In genomic region chr15:100728371-100729201, GRCh38 we compare ENCODE assay signal across 22 cellular contexts.
A peak's percentile ranks its signal among the peaks of the same experiment; 100 is the strongest.
DNase-seq lines count a peak whose midpoint lies in the region; ATAC-seq and TF ChIP-seq lines count a peak whose summit lies in the region.
"Had no signal": no experiment of that assay in that cellular context is flagged by ENCODE, and none has a peak within 500 bp of the region (broad histone marks: within the 10 kb centered on the region; RNA-seq: fewer than 3 reads in every experiment).

No MANE protein-coding gene starts in this region.

- peak overlapping the region; percentile 100 for H3K27ac ChIP-seq in RWPE2 (ENCODE audit: poor library complexity, severe bottlenecking)
- H3K27ac ChIP-seq: parathyroid adenoma, right lobe of liver, suprapubic skin had no signal

- H3K4me1 ChIP-seq in BE2C (no peaks in the 10 kb centered on the region), RWPE2 (ENCODE audit: insufficient read depth, poor library complexity, severe bottlenecking) (peaks cover 40% of the 10 kb centered on the region)
- H3K4me1 ChIP-seq: parathyroid adenoma, right lobe of liver had no signal

- in situ Hi-C loops in GM13976 (cut with MboI; ENCODE audit: low sequenced_read_pairs, unreplicated experiment), result no loop called here

- TF ChIP-seq CTCF in BE2C (IDR thresholded peaks at IDR 0.05; ENCODE audit: low read depth, low read length), result peak; percentile 43
- no peak for TF ChIP-seq CTCF in GM13976 (IDR thresholded peaks at IDR 0.05; ENCODE audit: borderline replicate concordance, control extremely low read depth, extremely low read depth, insufficient read depth, missing control alignments)
- no peak for TF ChIP-seq CTCF in RWPE2 (IDR thresholded peaks at IDR 0.05; ENCODE audit: poor library complexity, severe bottlenecking)

- ATAC-seq in RWPE2 (ENCODE audit: low read depth), result no peak
- ATAC-seq in left lobe of liver, result no peak
- no peak for ATAC-seq in GM21717 (IDR thresholded peaks at IDR 0.05; ENCODE audit: unreplicated experiment)
- ATAC-seq: activated T-cell treated with anti-CD3 and anti-CD28 coated beads, Interleukin-2, amount 50 U/mL, for 72 hours; esophagus mucosa; naive thymus-derived CD8-positive, alpha-beta T cell; right lobe of liver had no signal

- no peak overlapping the region for H3K4me3 ChIP-seq in BE2C (ENCODE audit: low read depth, low read length)
- no peak overlapping the region for H3K4me3 ChIP-seq in RWPE2 (ENCODE audit: severe bottlenecking)
- H3K4me3 ChIP-seq: MG63, right lobe of liver, suprapubic skin had no signal

- DNase-seq in BE2C (peak; percentile 55), GM13976 (ENCODE audit: low spot score) (peak; percentile 6), RWPE2 (ENCODE audit: low spot score) (peak; percentile 67), left lobe of liver (ENCODE audit: low spot score) (peak; percentile 37), NOMO-1 treated with dmso at 0.1 percent for 144 hours (lab: John Stamatoyannopoulos, UW; ENCODE audit: unreplicated experiment) (no peak)
- DNase-seq in stimulated activated CD4-positive, alpha-beta T cell treated with anti-CD3 and anti-CD28 coated beads, Interleukin-4, amount 100 ng/mL, for 4 hours, result no peak
- DNase-seq: activated naive CD4-positive, alpha-beta T cell treated with anti-CD3 and anti-CD28 coated beads, Interleukin-2, amount 50 U/mL, for 16 hours; activated T-cell treated with anti-CD3 and anti-CD28 coated beads, Interleukin-2, amount 50 U/mL, for 72 hours; cerebellar nuclear complex; effector CD4-positive, alpha-beta T cell; mesenchymal stem cell; MG63; naive thymus-derived CD8-positive, alpha-beta T cell; NCI-H1694; NCI-H345; right lobe of liver; RPMI8226; stimulated activated CD4-positive, alpha-beta T cell treated with anti-CD3 and anti-CD28 coated beads, Interleukin-15, amount 100 ng/mL, for 24 hours had no signal

- no peaks in the 10 kb centered on the region for H3K36me3 ChIP-seq in BE2C
- H3K36me3 ChIP-seq in RWPE2 (ENCODE audit: low read depth), result no peaks in the 10 kb centered on the region
- H3K36me3 ChIP-seq: MG63, right lobe of liver, suprapubic skin had no signal

- H3K27me3 ChIP-seq in BE2C, result no peaks in the 10 kb centered on the region
- H3K27me3 ChIP-seq in RWPE2 (ENCODE audit: insufficient read depth, poor library complexity, severe bottlenecking), result no peaks in the 10 kb centered on the region
- H3K27me3 ChIP-seq: MG63, suprapubic skin had no signal

- no peaks in the 10 kb centered on the region for H3K9me3 ChIP-seq in BE2C
- no peaks in the 10 kb centered on the region for H3K9me3 ChIP-seq in RWPE2 (ENCODE audit: severe bottlenecking)
- H3K9me3 ChIP-seq: MG63, right lobe of liver, suprapubic skin had no signal

Comparison
In these comparisons a context has a peak if more than half of its experiments do, and no peak if none do; other contexts are left out.
1. DNase-seq: peak in BE2C (single experiment), GM13976 (single experiment), RWPE2 (single experiment) and left lobe of liver (single experiment); none in stimulated activated CD4-positive, alpha-beta T cell treated with anti-CD3 and anti-CD28 coated beads, Interleukin-4, amount 100 ng/mL, for 4 hours (0 of 2) and NOMO-1 treated with dmso at 0.1 percent for 144 hours (single experiment).